ENCODE assay signal across 1 cellular context in the genomic region with DNA sequence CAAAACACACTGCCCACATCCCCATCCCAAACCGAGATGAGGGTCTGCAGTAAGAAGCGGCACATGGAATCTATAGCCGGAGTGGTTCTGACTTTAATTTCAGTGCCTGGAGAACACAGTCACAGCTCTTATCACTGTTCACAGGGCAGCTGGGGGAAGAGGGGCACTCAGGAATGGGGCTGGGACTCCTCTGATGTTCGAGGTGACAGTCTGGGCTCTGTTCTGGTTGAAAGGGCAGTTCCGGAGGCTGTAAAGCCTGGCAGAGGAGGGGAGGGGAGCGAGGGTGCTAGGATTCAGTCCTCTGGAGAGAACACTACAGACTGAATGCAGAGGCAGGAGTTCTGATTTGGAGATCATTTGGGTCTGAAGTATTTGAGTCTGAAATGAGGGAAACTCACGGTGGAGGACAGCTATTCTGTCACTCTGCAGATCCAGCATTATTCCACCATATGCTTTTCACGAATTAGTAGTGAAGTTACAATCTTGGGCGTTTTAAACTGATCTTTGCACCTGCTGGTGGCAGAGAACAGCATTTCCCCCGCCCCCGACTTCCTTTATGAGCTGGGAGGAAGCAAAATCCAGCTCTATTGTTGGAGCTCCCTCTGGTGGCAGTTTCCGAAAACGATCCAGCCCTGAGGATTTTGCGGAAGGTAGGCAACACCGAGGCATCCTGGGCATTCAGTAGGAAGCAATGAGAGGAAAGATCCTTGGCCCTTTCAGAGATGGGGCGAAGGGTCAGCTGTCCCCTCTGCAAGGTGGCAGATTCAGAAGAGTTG.
A peak's percentile ranks its signal among the peaks of the same experiment; 100 is the strongest.
TF ChIP-seq lines count a peak whose summit lies in the region.

No MANE protein-coding gene starts in this region.

TF ChIP-seq in GM12878, 131 proteins besides CTCF, POLR2A, EP300 and RAD21 (continued from another document):
- TF ChIP-seq, protein P1, sequence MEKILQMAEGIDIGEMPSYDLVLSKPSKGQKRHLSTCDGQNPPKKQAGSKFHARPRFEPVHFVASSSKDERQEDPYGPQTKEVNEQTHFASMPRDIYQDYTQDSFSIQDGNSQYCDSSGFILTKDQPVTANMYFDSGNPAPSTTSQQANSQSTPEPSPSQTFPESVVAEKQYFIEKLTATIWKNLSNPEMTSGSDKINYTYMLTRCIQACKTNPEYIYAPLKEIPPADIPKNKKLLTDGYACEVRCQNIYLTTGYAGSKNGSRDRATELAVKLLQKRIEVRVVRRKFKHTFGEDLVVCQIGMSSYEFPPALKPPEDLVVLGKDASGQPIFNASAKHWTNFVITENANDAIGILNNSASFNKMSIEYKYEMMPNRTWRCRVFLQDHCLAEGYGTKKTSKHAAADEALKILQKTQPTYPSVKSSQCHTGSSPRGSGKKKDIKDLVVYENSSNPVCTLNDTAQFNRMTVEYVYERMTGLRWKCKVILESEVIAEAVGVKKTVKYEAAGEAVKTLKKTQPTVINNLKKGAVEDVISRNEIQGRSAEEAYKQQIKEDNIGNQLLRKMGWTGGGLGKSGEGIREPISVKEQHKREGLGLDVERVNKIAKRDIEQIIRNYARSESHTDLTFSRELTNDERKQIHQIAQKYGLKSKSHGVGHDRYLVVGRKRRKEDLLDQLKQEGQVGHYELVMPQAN (conservative IDR thresholded peaks at IDR 0.05), result no peak
- TF ChIP-seq CHD2 (IDR thresholded peaks at IDR 0.05; ENCODE audit: borderline replicate concordance, low read depth, low read length) (no peak), CHD1 (IDR thresholded peaks at IDR 0.05; ENCODE audit: low read depth, low read length) (no peak), SMAD1 (IDR thresholded peaks at IDR 0.05; ENCODE audit: low read depth, partially characterized antibody) (no peak), MTA2 (IDR thresholded peaks at IDR 0.05; ENCODE audit: low read depth) (no peak), ZNF274 (IDR thresholded peaks at IDR 0.05; ENCODE audit: insufficient read depth, insufficient read length) (no peak), IKZF2 (IDR thresholded peaks at IDR 0.05) (peak in 1 of 2 experiments; percentile 46; a peak in 1 of 4 replicates), PAX8 (IDR thresholded peaks at IDR 0.05) (no peak), GATAD2B (conservative IDR thresholded peaks at IDR 0.05; ENCODE audit: low read depth) (no peak), HDAC2 (IDR thresholded peaks at IDR 0.05) (no peak), NR2C2 (IDR thresholded peaks at IDR 0.05; ENCODE audit: borderline replicate concordance, control insufficient read depth, insufficient read length, low read depth) (no peak), RB1 (IDR thresholded peaks at IDR 0.05; ENCODE audit: borderline replicate concordance) (no peak), WRNIP1 (IDR thresholded peaks at IDR 0.05; ENCODE audit: borderline replicate concordance, low read depth, low read length) (0 out of 2 replicates have a peak, but pooled peaks have one; percentile 42), SREBF2 (IDR thresholded peaks at IDR 0.05; ENCODE audit: low read length) (no peak), CBX5 (IDR thresholded peaks at IDR 0.05; ENCODE audit: low read depth) (no peak), ZNF24 (IDR thresholded peaks at IDR 0.05) (no peak), BMI1 (IDR thresholded peaks at IDR 0.05; ENCODE audit: borderline replicate concordance) (no peak), SRF (IDR thresholded peaks at IDR 0.05; ENCODE audit: low read depth in 2 of 2, low read length in 2 of 2) (no peak), CBFB (IDR thresholded peaks at IDR 0.05; ENCODE audit: low read depth) (no peak), LARP7 (IDR thresholded peaks at IDR 0.05) (no peak), SIX5 (IDR thresholded peaks at IDR 0.05; ENCODE audit: low read depth, low read length, severe bottlenecking) (no peak), RAD51 (IDR thresholded peaks at IDR 0.05) (no peak)
- TF ChIP-seq, protein P2, sequence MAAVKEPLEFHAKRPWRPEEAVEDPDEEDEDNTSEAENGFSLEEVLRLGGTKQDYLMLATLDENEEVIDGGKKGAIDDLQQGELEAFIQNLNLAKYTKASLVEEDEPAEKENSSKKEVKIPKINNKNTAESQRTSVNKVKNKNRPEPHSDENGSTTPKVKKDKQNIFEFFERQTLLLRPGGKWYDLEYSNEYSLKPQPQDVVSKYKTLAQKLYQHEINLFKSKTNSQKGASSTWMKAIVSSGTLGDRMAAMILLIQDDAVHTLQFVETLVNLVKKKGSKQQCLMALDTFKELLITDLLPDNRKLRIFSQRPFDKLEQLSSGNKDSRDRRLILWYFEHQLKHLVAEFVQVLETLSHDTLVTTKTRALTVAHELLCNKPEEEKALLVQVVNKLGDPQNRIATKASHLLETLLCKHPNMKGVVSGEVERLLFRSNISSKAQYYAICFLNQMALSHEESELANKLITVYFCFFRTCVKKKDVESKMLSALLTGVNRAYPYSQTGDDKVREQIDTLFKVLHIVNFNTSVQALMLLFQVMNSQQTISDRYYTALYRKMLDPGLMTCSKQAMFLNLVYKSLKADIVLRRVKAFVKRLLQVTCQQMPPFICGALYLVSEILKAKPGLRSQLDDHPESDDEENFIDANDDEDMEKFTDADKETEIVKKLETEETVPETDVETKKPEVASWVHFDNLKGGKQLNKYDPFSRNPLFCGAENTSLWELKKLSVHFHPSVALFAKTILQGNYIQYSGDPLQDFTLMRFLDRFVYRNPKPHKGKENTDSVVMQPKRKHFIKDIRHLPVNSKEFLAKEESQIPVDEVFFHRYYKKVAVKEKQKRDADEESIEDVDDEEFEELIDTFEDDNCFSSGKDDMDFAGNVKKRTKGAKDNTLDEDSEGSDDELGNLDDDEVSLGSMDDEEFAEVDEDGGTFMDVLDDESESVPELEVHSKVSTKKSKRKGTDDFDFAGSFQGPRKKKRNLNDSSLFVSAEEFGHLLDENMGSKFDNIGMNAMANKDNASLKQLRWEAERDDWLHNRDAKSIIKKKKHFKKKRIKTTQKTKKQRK (IDR thresholded peaks at IDR 0.05; ENCODE audit: low read depth, low read length), result no peak
- TF ChIP-seq, protein P3, sequence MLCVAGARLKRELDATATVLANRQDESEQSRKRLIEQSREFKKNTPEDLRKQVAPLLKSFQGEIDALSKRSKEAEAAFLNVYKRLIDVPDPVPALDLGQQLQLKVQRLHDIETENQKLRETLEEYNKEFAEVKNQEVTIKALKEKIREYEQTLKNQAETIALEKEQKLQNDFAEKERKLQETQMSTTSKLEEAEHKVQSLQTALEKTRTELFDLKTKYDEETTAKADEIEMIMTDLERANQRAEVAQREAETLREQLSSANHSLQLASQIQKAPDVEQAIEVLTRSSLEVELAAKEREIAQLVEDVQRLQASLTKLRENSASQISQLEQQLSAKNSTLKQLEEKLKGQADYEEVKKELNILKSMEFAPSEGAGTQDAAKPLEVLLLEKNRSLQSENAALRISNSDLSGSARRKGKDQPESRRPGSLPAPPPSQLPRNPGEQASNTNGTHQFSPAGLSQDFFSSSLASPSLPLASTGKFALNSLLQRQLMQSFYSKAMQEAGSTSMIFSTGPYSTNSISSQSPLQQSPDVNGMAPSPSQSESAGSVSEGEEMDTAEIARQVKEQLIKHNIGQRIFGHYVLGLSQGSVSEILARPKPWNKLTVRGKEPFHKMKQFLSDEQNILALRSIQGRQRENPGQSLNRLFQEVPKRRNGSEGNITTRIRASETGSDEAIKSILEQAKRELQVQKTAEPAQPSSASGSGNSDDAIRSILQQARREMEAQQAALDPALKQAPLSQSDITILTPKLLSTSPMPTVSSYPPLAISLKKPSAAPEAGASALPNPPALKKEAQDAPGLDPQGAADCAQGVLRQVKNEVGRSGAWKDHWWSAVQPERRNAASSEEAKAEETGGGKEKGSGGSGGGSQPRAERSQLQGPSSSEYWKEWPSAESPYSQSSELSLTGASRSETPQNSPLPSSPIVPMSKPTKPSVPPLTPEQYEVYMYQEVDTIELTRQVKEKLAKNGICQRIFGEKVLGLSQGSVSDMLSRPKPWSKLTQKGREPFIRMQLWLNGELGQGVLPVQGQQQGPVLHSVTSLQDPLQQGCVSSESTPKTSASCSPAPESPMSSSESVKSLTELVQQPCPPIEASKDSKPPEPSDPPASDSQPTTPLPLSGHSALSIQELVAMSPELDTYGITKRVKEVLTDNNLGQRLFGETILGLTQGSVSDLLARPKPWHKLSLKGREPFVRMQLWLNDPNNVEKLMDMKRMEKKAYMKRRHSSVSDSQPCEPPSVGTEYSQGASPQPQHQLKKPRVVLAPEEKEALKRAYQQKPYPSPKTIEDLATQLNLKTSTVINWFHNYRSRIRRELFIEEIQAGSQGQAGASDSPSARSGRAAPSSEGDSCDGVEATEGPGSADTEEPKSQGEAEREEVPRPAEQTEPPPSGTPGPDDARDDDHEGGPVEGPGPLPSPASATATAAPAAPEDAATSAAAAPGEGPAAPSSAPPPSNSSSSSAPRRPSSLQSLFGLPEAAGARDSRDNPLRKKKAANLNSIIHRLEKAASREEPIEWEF (IDR thresholded peaks at IDR 0.05; ENCODE audit: insufficient replicate concordance, low read depth, low read length), result no peak
TF ChIP-seq in GM12878: peak in this region for 25.
